9 cellular contexts compared by ENCODE assay signal in the genomic region with DNA sequence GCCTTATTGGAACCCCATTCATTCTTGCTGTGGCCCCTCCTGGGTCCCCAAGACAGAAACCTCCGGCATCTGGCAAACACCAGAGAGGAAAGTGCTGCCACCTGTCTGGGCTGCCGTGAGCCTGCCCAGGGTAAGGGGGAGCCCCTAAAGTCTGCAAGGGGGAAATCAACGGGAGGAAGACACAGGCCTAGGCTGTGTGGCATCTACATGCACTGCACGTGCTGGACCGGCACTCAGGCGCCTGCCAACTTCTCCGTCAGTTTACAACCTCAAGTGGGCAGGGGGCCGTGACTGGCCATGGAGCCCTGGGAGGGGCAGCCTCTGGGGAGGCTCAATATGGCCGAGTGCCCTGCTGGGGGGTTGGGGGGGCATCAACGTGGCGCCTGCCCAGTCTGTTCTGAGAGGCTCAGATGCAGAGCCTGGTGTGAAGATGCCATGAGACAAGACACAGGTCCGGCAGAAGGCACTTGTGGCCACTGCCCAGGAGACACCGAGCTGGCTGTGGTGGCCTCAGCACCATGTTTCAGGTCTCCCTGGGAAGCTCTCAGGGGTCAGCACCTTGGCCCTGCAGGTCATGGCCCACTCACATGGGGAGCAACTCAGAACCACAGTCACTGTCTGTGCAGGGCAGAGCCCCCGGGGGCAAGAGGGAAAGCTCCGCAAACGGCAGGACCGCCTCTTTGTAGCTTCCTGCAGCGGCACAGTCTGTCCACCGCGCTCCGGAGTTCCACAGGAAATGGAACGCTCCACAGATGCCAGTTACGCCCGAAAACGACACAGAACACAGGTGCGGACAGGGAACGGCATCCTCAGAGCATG. TPM values are rescaled to one million over a fixed set of nuclear protein-coding genes. Genes with fewer than 3 reads are reported as not detected.
DNase-seq lines count a peak whose midpoint lies in the region; ATAC-seq, FAIRE-seq and TF ChIP-seq lines count a peak whose summit lies in the region.
"Had no signal": no experiment of that assay in that cellular context is flagged by ENCODE, and none has a peak within 500 bp of the region (broad histone marks: within the 10 kb centered on the region; RNA-seq: fewer than 3 reads in every experiment).

No MANE protein-coding gene starts in this region.

- DNase-seq in cardiac muscle cell (ENCODE audit: low read depth in 1 of 2, low spot score in 1 of 2): no peak
- no peak for DNase-seq in cardiac septum (ENCODE audit: low spot score)
- no peak for DNase-seq in natural killer cell
- no peak for DNase-seq in NCI-H1048 (lab: John Stamatoyannopoulos, UW)
- no peak for DNase-seq in RCC 7860 (ENCODE audit: low spot score)
- DNase-seq: GOT3 had no signal

- H3K27ac Mint-ChIP-seq in brain (peak overlapping the region; percentile 79 to 99 (median 94)), natural killer cell (peak overlapping the region; percentile 94 to 96)

- FAIRE-seq in RCC 7860 (lab: Jason Lieb, UNC): no peak

- no peaks in the 10 kb centered on the region for H3K9me3 Mint-ChIP-seq in brain
- H3K9me3 Mint-ChIP-seq in natural killer cell: no peaks in the 10 kb centered on the region

- H3K27ac ChIP-seq in cardiac muscle cell (peak overlapping the region; percentile 64), urinary bladder (ENCODE audit: low read depth) (peak overlapping the region; percentile 81)

- H3K4me3 ChIP-seq in cardiac muscle cell (no peak overlapping the region), urinary bladder (ENCODE audit: low read depth, low read length) (no peak overlapping the region)

- H3K4me3 Mint-ChIP-seq in brain (peak overlapping the region in 4 of 5 experiments; percentile 33 to 81 (median 67)), natural killer cell (peak overlapping the region; percentile 90)

- H3K9me3 ChIP-seq in cardiac muscle cell (ENCODE audit: low read depth): no peaks in the 10 kb centered on the region

- intact Hi-C loops in cardiac septum (cut with DNase I): no loop called here
- intact Hi-C loops in natural killer cell (cut with micrococcal nuclease): no loop called here

- 61% methylated on average over 27 of the region's 27 CpGs for WGBS in urinary bladder

- H3K36me3 ChIP-seq in cardiac muscle cell (peaks cover 17% of the 10 kb centered on the region), urinary bladder (ENCODE audit: insufficient read depth) (peaks cover 1% of the 10 kb centered on the region)

- no peaks in the 10 kb centered on the region for H3K27me3 ChIP-seq in cardiac muscle cell

- peaks cover 7% of the 10 kb centered on the region for H3K36me3 Mint-ChIP-seq in brain
- no peaks in the 10 kb centered on the region for H3K36me3 Mint-ChIP-seq in natural killer cell

- H3K4me1 Mint-ChIP-seq in brain (peaks cover 44% of the 10 kb centered on the region), natural killer cell (peaks cover 25 to 33% of the 10 kb centered on the region in 2 donors)

- TF ChIP-seq CTCF in cardiac muscle cell (IDR thresholded peaks at IDR 0.05; ENCODE audit: low read depth, low read length) (no peak), brain (conservative IDR thresholded peaks at IDR 0.05) (no peak), natural killer cell (IDR thresholded peaks at IDR 0.05) (no peak)

- H3K4me1 ChIP-seq in cardiac muscle cell (ENCODE audit: low read depth): peaks cover 28% of the 10 kb centered on the region
- no peaks in the 10 kb centered on the region for H3K4me1 ChIP-seq in urinary bladder (ENCODE audit: insufficient read depth)

- H3K27me3 Mint-ChIP-seq in brain (no peaks in the 10 kb centered on the region), natural killer cell (ENCODE audit: low read depth in 2 of 2) (no peaks in the 10 kb centered on the region)

- peak in 1 of 3 donors; percentile 3 for ATAC-seq in natural killer cell
- no peak for ATAC-seq in HG02623 (IDR thresholded peaks at IDR 0.05; ENCODE audit: unreplicated experiment)

RNA-seq across cellular contexts. Expression of gene UCKL1, which starts 8.4 kb away (rescaled TPM):
- 40.2 and 53.5 TPM in 2 replicates for total RNA-seq in cardiac muscle cell
- polyA plus RNA-seq in cardiac muscle cell: 84.2 and 96.3 TPM in 2 replicates
- 43.2 TPM for total RNA-seq in cardiac septum
- 45.7 TPM for polyA plus RNA-seq in brain (ENCODE audit: insufficient read depth, low read depth, low replicate concordance)
- total RNA-seq in natural killer cell: 10 to 100 TPM; 49.9 to 58.1 (median 49.9) TPM
- 20.1 TPM for total RNA-seq in urinary bladder
- 41.2 TPM for polyA plus RNA-seq in urinary bladder

RNA-seq across cellular contexts. Expression of gene ZNF512B, which starts 21.9 kb away (rescaled TPM):
- total RNA-seq in cardiac muscle cell (41.6 and 45.8 TPM in 2 replicates), cardiac septum (12.8 TPM), natural killer cell (10 to 100 TPM; 11.5 to 16.8 (median 13.8) TPM), urinary bladder (8.7 TPM)
- polyA plus RNA-seq in cardiac muscle cell (13.7 and 15.3 TPM in 2 replicates), brain (ENCODE audit: insufficient read depth, low read depth, low replicate concordance) (15.2 TPM), urinary bladder (13.8 TPM)

RNA-seq across cellular contexts. Expression of gene SAMD10, which starts 31.6 kb away (rescaled TPM):
- total RNA-seq in cardiac muscle cell (20.3 and 20.8 TPM in 2 replicates), cardiac septum (4.0 TPM), natural killer cell (10 to 100 TPM; 15.2 to 22.3 (median 17.6) TPM), urinary bladder (1.8 TPM)
- polyA plus RNA-seq in cardiac muscle cell (22.6 and 36.5 TPM in 2 replicates), brain (ENCODE audit: insufficient read depth, low read depth, low replicate concordance) (29.4 TPM), urinary bladder (3.8 TPM)

RNA-seq across cellular contexts. Expression of gene PRPF6, which starts 33.1 kb away (rescaled TPM):
- total RNA-seq in cardiac muscle cell: 62.6 and 67.6 TPM in 2 replicates
- 73.5 and 78.7 TPM in 2 replicates for polyA plus RNA-seq in cardiac muscle cell
- total RNA-seq in cardiac septum: 47.5 TPM
- 196 TPM for polyA plus RNA-seq in brain (ENCODE audit: insufficient read depth, low read depth, low replicate concordance)
- 10 to 100 TPM; 52.7 to 63.0 (median 55.0) TPM for total RNA-seq in natural killer cell
- total RNA-seq in urinary bladder: 44.1 TPM
- polyA plus RNA-seq in urinary bladder: 71.8 TPM

RNA-seq across cellular contexts. Expression of gene DNAJC5, which starts 52.9 kb away (rescaled TPM):
- total RNA-seq in cardiac muscle cell (37.7 and 45.4 TPM in 2 replicates), cardiac septum (36.1 TPM), natural killer cell (10 to 100 TPM; 27.5 to 45.1 (median 42.8) TPM), urinary bladder (18.7 TPM)
- polyA plus RNA-seq in cardiac muscle cell (9.4 and 10.2 TPM in 2 replicates), brain (ENCODE audit: insufficient read depth, low read depth, low replicate concordance) (77.8 TPM), urinary bladder (31.8 TPM)
